Comparison of ENCODE assay signal across 12 cellular contexts in genomic region chr12:104686196-104686595, GRCh38.
A peak's percentile ranks its signal among the peaks of the same experiment; 100 is the strongest.
DNase-seq lines count a peak whose midpoint lies in the region; ATAC-seq, FAIRE-seq and TF ChIP-seq lines count a peak whose summit lies in the region.
"Had no signal": no experiment of that assay in that cellular context is flagged by ENCODE, and none has a peak within 500 bp of the region (broad histone marks: within the 10 kb centered on the region; RNA-seq: fewer than 3 reads in every experiment).

No MANE protein-coding gene starts in this region.

- H3K36me3 ChIP-seq in uterus: no peaks in the 10 kb centered on the region
- H3K36me3 ChIP-seq: vagina had no signal

- no peak for DNase-seq in CD14-positive monocyte (ENCODE audit: low spot score)
- no peak for DNase-seq in T-helper 2 cell treated with Interferon-gamma antibody and Interleukin-4, amounts not matched to agents 5 μg/mL and 100 μg/mL, for 36 hours (ENCODE audit: low spot score)
- DNase-seq in glomerular visceral epithelial cell (ENCODE audit: extremely low spot score): peak; percentile 82
- DNase-seq in left lobe of liver (ENCODE audit: low spot score): no peak
- no peak for DNase-seq in uterus
- DNase-seq in sciatic nerve (ENCODE audit: low spot score): no peak
- DNase-seq in HTR-8/SVneo (ENCODE audit: insufficient read length, low spot score): no peak
- DNase-seq: dorsolateral prefrontal cortex, NCI-H510A treated with DMSO at 0.1 percent for 48 hours had no signal

- no peak for TF ChIP-seq CTCF in CD14-positive monocyte (IDR thresholded peaks at IDR 0.05)
- TF ChIP-seq CTCF in uterus (IDR thresholded peaks at IDR 0.05): no peak

- intact Hi-C loops in CD14-positive monocyte (cut with micrococcal nuclease): loop anchor here in 1 of 2 donors (5.0 kb wide), 1 partner anchor 34 kb away; no protein-coding TSS in a partner anchor
- intact Hi-C loops in uterus (cut with DNase I; ENCODE audit: low total_unique reads): no loop called here
- intact Hi-C loops in sciatic nerve (cut with DNase I): no loop called here

- no peak for FAIRE-seq in HTR-8/SVneo (lab: Jason Lieb, UNC)
- FAIRE-seq: HepG2 had no signal

- no peaks in the 10 kb centered on the region for H3K27me3 Mint-ChIP-seq in CD14-positive monocyte (ENCODE audit: low read depth in 3 of 3)
- no peaks in the 10 kb centered on the region for H3K27me3 Mint-ChIP-seq in T-helper 2 cell treated with Interferon-gamma antibody and Interleukin-4, amounts not matched to agents 5 μg/mL and 100 μg/mL, for 36 hours (ENCODE audit: low read depth)

- H3K9me3 ChIP-seq in uterus: no peaks in the 10 kb centered on the region
- H3K9me3 ChIP-seq: vagina had no signal

- ATAC-seq in GM21423 (IDR thresholded peaks at IDR 0.05; ENCODE audit: unreplicated experiment): peak; percentile 44
- no peak for ATAC-seq in left lobe of liver
- no peak for ATAC-seq in sciatic nerve
- ATAC-seq: HepG2 had no signal

- H3K36me3 Mint-ChIP-seq in CD14-positive monocyte: peaks cover 9 to 13% of the 10 kb centered on the region in 2 donors
- H3K36me3 Mint-ChIP-seq in T-helper 2 cell treated with Interferon-gamma antibody and Interleukin-4, amounts not matched to agents 5 μg/mL and 100 μg/mL, for 36 hours (ENCODE audit: low read depth): peaks cover 40% of the 10 kb centered on the region

- peak overlapping the region; percentile 83 to 96 (median 92) for H3K27ac Mint-ChIP-seq in CD14-positive monocyte
- H3K27ac Mint-ChIP-seq in T-helper 2 cell treated with Interferon-gamma antibody and Interleukin-4, amounts not matched to agents 5 μg/mL and 100 μg/mL, for 36 hours: peak overlapping the region; percentile 78

- H3K4me1 Mint-ChIP-seq in CD14-positive monocyte: peaks cover 96% of the 10 kb centered on the region
- peaks cover 77% of the 10 kb centered on the region for H3K4me1 Mint-ChIP-seq in T-helper 2 cell treated with Interferon-gamma antibody and Interleukin-4, amounts not matched to agents 5 μg/mL and 100 μg/mL, for 36 hours (ENCODE audit: low read depth)

- H3K27me3 ChIP-seq in uterus: no peaks in the 10 kb centered on the region
- H3K27me3 ChIP-seq: dorsolateral prefrontal cortex, vagina had no signal

- peaks cover 0 to 4% (median 0%) of the 10 kb centered on the region in 7 donors for H3K9me3 Mint-ChIP-seq in CD14-positive monocyte
- H3K9me3 Mint-ChIP-seq in T-helper 2 cell treated with Interferon-gamma antibody and Interleukin-4, amounts not matched to agents 5 μg/mL and 100 μg/mL, for 36 hours: peaks cover 5% of the 10 kb centered on the region

- H3K4me1 ChIP-seq in uterus: peaks cover 5 to 8% of the 10 kb centered on the region in 2 donors

- H3K4me3 Mint-ChIP-seq in CD14-positive monocyte: no peak overlapping the region
- H3K4me3 Mint-ChIP-seq in T-helper 2 cell treated with Interferon-gamma antibody and Interleukin-4, amounts not matched to agents 5 μg/mL and 100 μg/mL, for 36 hours: peak overlapping the region; percentile 27

- TF ChIP-seq POLR2A in uterus (IDR thresholded peaks at IDR 0.05): no peak

- no peak overlapping the region for H3K27ac ChIP-seq in uterus
- H3K27ac ChIP-seq: dorsolateral prefrontal cortex, vagina had no signal

- no peak overlapping the region for H3K4me3 ChIP-seq in uterus
- H3K4me3 ChIP-seq: dorsolateral prefrontal cortex, vagina had no signal
